In the genomic region with DNA sequence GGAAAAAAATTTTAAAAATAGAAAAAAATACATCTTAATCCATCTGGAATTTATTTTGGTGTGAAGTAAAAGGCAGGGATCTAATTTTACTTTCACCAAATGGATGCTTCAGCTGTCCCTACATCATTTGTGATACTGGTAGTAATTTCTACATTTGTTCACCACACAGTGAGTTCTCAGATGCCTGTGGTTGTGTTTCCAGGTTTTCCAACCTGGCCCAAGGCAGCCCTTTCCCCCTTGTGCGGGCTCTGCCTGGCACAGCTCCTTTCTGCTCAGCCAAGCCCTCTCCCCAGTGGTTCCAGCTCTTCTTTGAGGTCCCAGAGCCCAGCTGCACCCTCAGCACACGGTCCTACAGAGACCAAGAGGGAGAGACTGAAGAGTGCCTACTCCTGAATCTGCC, we compare ENCODE assay signal across 26 cellular contexts.
"Had no signal": no experiment of that assay in that cellular context is flagged by ENCODE, and none has a peak within 500 bp of the region (broad histone marks: within the 10 kb centered on the region; RNA-seq: fewer than 3 reads in every experiment).

No MANE protein-coding gene starts in this region.

- H3K4me3 Mint-ChIP-seq: activated CD4-positive, alpha-beta T cell treated with anti-CD3 and anti-CD28 coated beads for 36 hours; activated CD8-positive, alpha-beta memory T cell treated with anti-CD3 and anti-CD28 coated beads, Interleukin-2, amount 10 ng/mL, durations not matched to agents 7 days and 5 days; activated CD8-positive, alpha-beta T cell treated with anti-CD3 and anti-CD28 coated beads, Interleukin-2, amount 10 ng/mL, durations not matched to agents 7 days and 5 days; activated T-cell treated with anti-CD3 and anti-CD28 coated beads, Interleukin-2, amount 50 U/mL, for 72 hours; mesothelial cell of epicardium; natural killer cell treated with Interleukin-12 subunit alpha and Interleukin-12 subunit beta and Interleukin-15 and Interleukin-18, amount 100 ng/mL, for 72 hours; type B pancreatic cell had no signal

- DNase-seq: activated CD4-positive, alpha-beta T cell treated with anti-CD3 and anti-CD28 coated beads for 36 hours; activated CD4-positive, CD25-positive, alpha-beta regulatory T cell; activated CD8-positive, alpha-beta memory T cell treated with anti-CD3 and anti-CD28 coated beads, Interleukin-2, amount 10 ng/mL, durations not matched to agents 7 days and 5 days; activated CD8-positive, alpha-beta T cell treated with anti-CD3 and anti-CD28 coated beads, Interleukin-2, amount 10 ng/mL, durations not matched to agents 7 days and 5 days; activated naive CD4-positive, alpha-beta T cell; activated T-cell treated with anti-CD3 and anti-CD28 coated beads for 4 hours; activated T-cell treated with anti-CD3 and anti-CD28 coated beads, Interleukin-2, amount 50 U/mL, for 72 hours; body of pancreas; cerebellar nuclear complex; colonic mucosa; effector CD8-positive, alpha-beta T cell; erythroblast; gastrocnemius medialis; left colon; occipital lobe; stimulated activated CD4-positive, alpha-beta T cell treated with anti-CD3 and anti-CD28 coated beads, Interleukin-4, amount 100 ng/mL, for 1 hour; stimulated activated naive CD8-positive, alpha-beta T cell treated with anti-CD3 and anti-CD28 coated beads, Interleukin-15, Interleukin-2, amounts not matched to agents 100 U/mL and 50 U/mL, for 24 hours; uterus had no signal

- H3K4me1 ChIP-seq: colonic mucosa had no signal

- ATAC-seq: activated CD4-positive, alpha-beta T cell treated with anti-CD3 and anti-CD28 coated beads for 36 hours; activated CD8-positive, alpha-beta memory T cell treated with anti-CD3 and anti-CD28 coated beads, Interleukin-2, amount 10 ng/mL, durations not matched to agents 7 days and 5 days; activated CD8-positive, alpha-beta T cell treated with anti-CD3 and anti-CD28 coated beads, Interleukin-2, amount 10 ng/mL, durations not matched to agents 7 days and 5 days; activated naive CD4-positive, alpha-beta T cell treated with anti-CD3 and anti-CD28 coated beads, Interleukin-2, amount 50 U/mL, for 72 hours; activated T-cell treated with anti-CD3 and anti-CD28 coated beads, Interleukin-2, amount 50 U/mL, for 72 hours; body of pancreas; gastrocnemius medialis; left colon; natural killer cell treated with Interleukin-12 subunit alpha and Interleukin-12 subunit beta and Interleukin-15 and Interleukin-18, amount 100 ng/mL, for 72 hours; stimulated activated naive CD8-positive, alpha-beta T cell treated with anti-CD3 and anti-CD28 coated beads, Interleukin-15, Interleukin-2, amounts not matched to agents 100 U/mL and 50 U/mL, for 24 hours had no signal

- H3K27ac Mint-ChIP-seq: activated CD4-positive, alpha-beta T cell treated with anti-CD3 and anti-CD28 coated beads for 36 hours; activated CD8-positive, alpha-beta memory T cell treated with anti-CD3 and anti-CD28 coated beads, Interleukin-2, amount 10 ng/mL, durations not matched to agents 7 days and 5 days; activated CD8-positive, alpha-beta T cell treated with anti-CD3 and anti-CD28 coated beads, Interleukin-2, amount 10 ng/mL, durations not matched to agents 7 days and 5 days; activated naive CD4-positive, alpha-beta T cell treated with anti-CD3 and anti-CD28 coated beads, Interleukin-2, amount 50 U/mL, for 72 hours; activated T-cell treated with anti-CD3 and anti-CD28 coated beads, Interleukin-2, amount 50 U/mL, for 72 hours; mesothelial cell of epicardium; natural killer cell treated with Interleukin-12 subunit alpha and Interleukin-12 subunit beta and Interleukin-15 and Interleukin-18, amount 100 ng/mL, for 72 hours; type B pancreatic cell had no signal

- H3K27me3 ChIP-seq: body of pancreas, cardiac muscle cell, colonic mucosa, gastrocnemius medialis, hepatocyte, right atrium auricular region, uterus had no signal

- H3K36me3 ChIP-seq: cardiac muscle cell, colonic mucosa, gastrocnemius medialis, right atrium auricular region, uterus had no signal

- H3K27ac ChIP-seq: body of pancreas, cardiac muscle cell, colonic mucosa, gastrocnemius medialis, hepatocyte, right atrium auricular region had no signal

- FAIRE-seq: keratinocyte had no signal

- H3K9me3 Mint-ChIP-seq: activated naive CD4-positive, alpha-beta T cell treated with anti-CD3 and anti-CD28 coated beads, Interleukin-2, amount 50 U/mL, for 72 hours; activated T-cell treated with anti-CD3 and anti-CD28 coated beads, Interleukin-2, amount 50 U/mL, for 72 hours; mesothelial cell of epicardium; natural killer cell treated with Interleukin-12 subunit alpha and Interleukin-12 subunit beta and Interleukin-15 and Interleukin-18, amount 100 ng/mL, for 72 hours; type B pancreatic cell had no signal

- H3K9me3 ChIP-seq: body of pancreas, colonic mucosa, gastrocnemius medialis, right atrium auricular region, uterus had no signal

- H3K4me3 ChIP-seq: body of pancreas, cardiac muscle cell, colonic mucosa, gastrocnemius medialis, hepatocyte, right atrium auricular region, uterus had no signal

- H3K36me3 Mint-ChIP-seq: activated CD8-positive, alpha-beta memory T cell treated with anti-CD3 and anti-CD28 coated beads, Interleukin-2, amount 10 ng/mL, durations not matched to agents 7 days and 5 days; activated naive CD4-positive, alpha-beta T cell treated with anti-CD3 and anti-CD28 coated beads, Interleukin-2, amount 50 U/mL, for 72 hours; mesothelial cell of epicardium; natural killer cell treated with Interleukin-12 subunit alpha and Interleukin-12 subunit beta and Interleukin-15 and Interleukin-18, amount 100 ng/mL, for 72 hours; type B pancreatic cell had no signal

- H3K27me3 Mint-ChIP-seq: activated CD4-positive, alpha-beta T cell treated with anti-CD3 and anti-CD28 coated beads for 36 hours; activated CD8-positive, alpha-beta memory T cell treated with anti-CD3 and anti-CD28 coated beads, Interleukin-2, amount 10 ng/mL, durations not matched to agents 7 days and 5 days; natural killer cell treated with Interleukin-12 subunit alpha and Interleukin-12 subunit beta and Interleukin-15 and Interleukin-18, amount 100 ng/mL, for 72 hours; type B pancreatic cell had no signal
